In genomic region chr2:219003979-219004378, GRCh38 we compare ENCODE assay signal across 1 cellular context.
TF ChIP-seq lines count a peak whose summit lies in the region.

No MANE protein-coding gene starts in this region.

TF ChIP-seq in GM23338, 12 proteins besides CTCF, POLR2A, EP300 and RAD21:
- no peak for TF ChIP-seq ZNF114 (CRISPR knock-in tag; IDR thresholded peaks at IDR 0.05)
- no peak for TF ChIP-seq EZH2phosphoT487 (IDR thresholded peaks at IDR 0.05; ENCODE audit: unreplicated experiment)
- TF ChIP-seq ZNF331 (CRISPR knock-in tag; IDR thresholded peaks at IDR 0.05; ENCODE audit: low read depth) = no peak
- TF ChIP-seq JUNB (IDR thresholded peaks at IDR 0.05; ENCODE audit: unreplicated experiment) = no peak
- no peak for TF ChIP-seq NANOG (IDR thresholded peaks at IDR 0.05; ENCODE audit: borderline replicate concordance)
- no peak for TF ChIP-seq EZH2 (IDR thresholded peaks at IDR 0.05; ENCODE audit: low read depth, unreplicated experiment)
- TF ChIP-seq, protein P1, sequence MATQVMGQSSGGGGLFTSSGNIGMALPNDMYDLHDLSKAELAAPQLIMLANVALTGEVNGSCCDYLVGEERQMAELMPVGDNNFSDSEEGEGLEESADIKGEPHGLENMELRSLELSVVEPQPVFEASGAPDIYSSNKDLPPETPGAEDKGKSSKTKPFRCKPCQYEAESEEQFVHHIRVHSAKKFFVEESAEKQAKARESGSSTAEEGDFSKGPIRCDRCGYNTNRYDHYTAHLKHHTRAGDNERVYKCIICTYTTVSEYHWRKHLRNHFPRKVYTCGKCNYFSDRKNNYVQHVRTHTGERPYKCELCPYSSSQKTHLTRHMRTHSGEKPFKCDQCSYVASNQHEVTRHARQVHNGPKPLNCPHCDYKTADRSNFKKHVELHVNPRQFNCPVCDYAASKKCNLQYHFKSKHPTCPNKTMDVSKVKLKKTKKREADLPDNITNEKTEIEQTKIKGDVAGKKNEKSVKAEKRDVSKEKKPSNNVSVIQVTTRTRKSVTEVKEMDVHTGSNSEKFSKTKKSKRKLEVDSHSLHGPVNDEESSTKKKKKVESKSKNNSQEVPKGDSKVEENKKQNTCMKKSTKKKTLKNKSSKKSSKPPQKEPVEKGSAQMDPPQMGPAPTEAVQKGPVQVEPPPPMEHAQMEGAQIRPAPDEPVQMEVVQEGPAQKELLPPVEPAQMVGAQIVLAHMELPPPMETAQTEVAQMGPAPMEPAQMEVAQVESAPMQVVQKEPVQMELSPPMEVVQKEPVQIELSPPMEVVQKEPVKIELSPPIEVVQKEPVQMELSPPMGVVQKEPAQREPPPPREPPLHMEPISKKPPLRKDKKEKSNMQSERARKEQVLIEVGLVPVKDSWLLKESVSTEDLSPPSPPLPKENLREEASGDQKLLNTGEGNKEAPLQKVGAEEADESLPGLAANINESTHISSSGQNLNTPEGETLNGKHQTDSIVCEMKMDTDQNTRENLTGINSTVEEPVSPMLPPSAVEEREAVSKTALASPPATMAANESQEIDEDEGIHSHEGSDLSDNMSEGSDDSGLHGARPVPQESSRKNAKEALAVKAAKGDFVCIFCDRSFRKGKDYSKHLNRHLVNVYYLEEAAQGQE (IDR thresholded peaks at IDR 0.05; ENCODE audit: unreplicated experiment) = no peak
- TF ChIP-seq, protein P2, sequence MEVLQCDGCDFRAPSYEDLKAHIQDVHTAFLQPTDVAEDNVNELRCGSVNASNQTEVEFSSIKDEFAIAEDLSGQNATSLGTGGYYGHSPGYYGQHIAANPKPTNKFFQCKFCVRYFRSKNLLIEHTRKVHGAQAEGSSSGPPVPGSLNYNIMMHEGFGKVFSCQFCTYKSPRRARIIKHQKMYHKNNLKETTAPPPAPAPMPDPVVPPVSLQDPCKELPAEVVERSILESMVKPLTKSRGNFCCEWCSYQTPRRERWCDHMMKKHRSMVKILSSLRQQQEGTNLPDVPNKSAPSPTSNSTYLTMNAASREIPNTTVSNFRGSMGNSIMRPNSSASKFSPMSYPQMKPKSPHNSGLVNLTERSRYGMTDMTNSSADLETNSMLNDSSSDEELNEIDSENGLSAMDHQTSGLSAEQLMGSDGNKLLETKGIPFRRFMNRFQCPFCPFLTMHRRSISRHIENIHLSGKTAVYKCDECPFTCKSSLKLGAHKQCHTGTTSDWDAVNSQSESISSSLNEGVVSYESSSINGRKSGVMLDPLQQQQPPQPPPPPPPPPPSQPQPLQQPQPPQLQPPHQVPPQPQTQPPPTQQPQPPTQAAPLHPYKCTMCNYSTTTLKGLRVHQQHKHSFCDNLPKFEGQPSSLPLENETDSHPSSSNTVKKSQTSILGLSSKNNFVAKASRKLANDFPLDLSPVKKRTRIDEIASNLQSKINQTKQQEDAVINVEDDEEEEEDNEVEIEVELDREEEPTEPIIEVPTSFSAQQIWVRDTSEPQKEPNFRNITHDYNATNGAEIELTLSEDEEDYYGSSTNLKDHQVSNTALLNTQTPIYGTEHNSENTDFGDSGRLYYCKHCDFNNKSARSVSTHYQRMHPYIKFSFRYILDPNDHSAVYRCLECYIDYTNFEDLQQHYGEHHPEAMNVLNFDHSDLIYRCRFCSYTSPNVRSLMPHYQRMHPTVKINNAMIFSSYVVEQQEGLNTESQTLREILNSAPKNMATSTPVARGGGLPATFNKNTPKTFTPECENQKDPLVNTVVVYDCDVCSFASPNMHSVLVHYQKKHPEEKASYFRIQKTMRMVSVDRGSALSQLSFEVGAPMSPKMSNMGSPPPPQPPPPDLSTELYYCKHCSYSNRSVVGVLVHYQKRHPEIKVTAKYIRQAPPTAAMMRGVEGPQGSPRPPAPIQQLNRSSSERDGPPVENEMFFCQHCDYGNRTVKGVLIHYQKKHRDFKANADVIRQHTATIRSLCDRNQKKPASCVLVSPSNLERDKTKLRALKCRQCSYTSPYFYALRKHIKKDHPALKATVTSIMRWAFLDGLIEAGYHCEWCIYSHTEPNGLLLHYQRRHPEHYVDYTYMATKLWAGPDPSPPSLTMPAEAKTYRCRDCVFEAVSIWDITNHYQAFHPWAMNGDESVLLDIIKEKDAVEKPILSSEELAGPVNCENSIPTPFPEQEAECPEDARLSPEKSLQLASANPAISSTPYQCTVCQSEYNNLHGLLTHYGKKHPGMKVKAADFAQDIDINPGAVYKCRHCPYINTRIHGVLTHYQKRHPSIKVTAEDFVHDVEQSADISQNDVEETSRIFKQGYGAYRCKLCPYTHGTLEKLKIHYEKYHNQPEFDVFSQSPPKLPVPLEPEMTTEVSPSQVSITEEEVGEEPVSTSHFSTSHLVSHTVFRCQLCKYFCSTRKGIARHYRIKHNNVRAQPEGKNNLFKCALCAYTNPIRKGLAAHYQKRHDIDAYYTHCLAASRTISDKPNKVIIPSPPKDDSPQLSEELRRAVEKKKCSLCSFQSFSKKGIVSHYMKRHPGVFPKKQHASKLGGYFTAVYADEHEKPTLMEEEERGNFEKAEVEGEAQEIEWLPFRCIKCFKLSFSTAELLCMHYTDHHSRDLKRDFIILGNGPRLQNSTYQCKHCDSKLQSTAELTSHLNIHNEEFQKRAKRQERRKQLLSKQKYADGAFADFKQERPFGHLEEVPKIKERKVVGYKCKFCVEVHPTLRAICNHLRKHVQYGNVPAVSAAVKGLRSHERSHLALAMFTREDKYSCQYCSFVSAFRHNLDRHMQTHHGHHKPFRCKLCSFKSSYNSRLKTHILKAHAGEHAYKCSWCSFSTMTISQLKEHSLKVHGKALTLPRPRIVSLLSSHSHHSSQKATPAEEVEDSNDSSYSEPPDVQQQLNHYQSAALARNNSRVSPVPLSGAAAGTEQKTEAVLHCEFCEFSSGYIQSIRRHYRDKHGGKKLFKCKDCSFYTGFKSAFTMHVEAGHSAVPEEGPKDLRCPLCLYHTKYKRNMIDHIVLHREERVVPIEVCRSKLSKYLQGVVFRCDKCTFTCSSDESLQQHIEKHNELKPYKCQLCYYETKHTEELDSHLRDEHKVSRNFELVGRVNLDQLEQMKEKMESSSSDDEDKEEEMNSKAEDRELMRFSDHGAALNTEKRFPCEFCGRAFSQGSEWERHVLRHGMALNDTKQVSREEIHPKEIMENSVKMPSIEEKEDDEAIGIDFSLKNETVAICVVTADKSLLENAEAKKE (CRISPR knock-in tag; IDR thresholded peaks at IDR 0.05) = no peak
- no peak for TF ChIP-seq STAT1 (IDR thresholded peaks at IDR 0.05; ENCODE audit: unreplicated experiment)
- TF ChIP-seq CREB1 (CRISPR knock-in tag; IDR thresholded peaks at IDR 0.05; ENCODE audit: low read depth) = no peak
- TF ChIP-seq, protein P3, sequence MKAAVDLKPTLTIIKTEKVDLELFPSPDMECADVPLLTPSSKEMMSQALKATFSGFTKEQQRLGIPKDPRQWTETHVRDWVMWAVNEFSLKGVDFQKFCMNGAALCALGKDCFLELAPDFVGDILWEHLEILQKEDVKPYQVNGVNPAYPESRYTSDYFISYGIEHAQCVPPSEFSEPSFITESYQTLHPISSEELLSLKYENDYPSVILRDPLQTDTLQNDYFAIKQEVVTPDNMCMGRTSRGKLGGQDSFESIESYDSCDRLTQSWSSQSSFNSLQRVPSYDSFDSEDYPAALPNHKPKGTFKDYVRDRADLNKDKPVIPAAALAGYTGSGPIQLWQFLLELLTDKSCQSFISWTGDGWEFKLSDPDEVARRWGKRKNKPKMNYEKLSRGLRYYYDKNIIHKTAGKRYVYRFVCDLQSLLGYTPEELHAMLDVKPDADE (IDR thresholded peaks at IDR 0.05) = no peak
- no peak for TF ChIP-seq POLR2AphosphoS5 (IDR thresholded peaks at IDR 0.05; ENCODE audit: low read depth)
TF ChIP-seq in GM23338: peak in this region for 0.
